ENCODE assay signal across 16 cellular contexts in genomic region chr3:72634128-72634527, GRCh38.
DNase-seq lines count a peak whose midpoint lies in the region; ATAC-seq and TF ChIP-seq lines count a peak whose summit lies in the region.
"Had no signal": no experiment of that assay in that cellular context is flagged by ENCODE, and none has a peak within 500 bp of the region (broad histone marks: within the 10 kb centered on the region; RNA-seq: fewer than 3 reads in every experiment).

No MANE protein-coding gene starts in this region.

- H3K36me3 Mint-ChIP-seq in activated CD8-positive, alpha-beta T cell treated with anti-CD3 and anti-CD28 coated beads for 36 hours (ENCODE audit: low read depth): no peaks in the 10 kb centered on the region
- peaks cover 3% of the 10 kb centered on the region for H3K36me3 Mint-ChIP-seq in activated CD8-positive, alpha-beta T cell treated with anti-CD3 and anti-CD28 coated beads, Interleukin-2, amount 10 ng/mL, durations not matched to agents 7 days and 5 days (ENCODE audit: low read depth)
- no peaks in the 10 kb centered on the region for H3K36me3 Mint-ChIP-seq in stimulated activated memory B cell treated with anti-CD40 and anti-IgM and Interleukin-4, amounts not matched to agents 10 μg/mL and 1 μg/mL and 100 μg/mL, for 72 hours

- POLR2A ChIA-PET in activated CD8-positive, alpha-beta T cell treated with anti-CD3 and anti-CD28 coated beads for 36 hours (lab: Charles Lee): interaction anchor here (1.0 kb wide), 1 partner anchor 152 kb away, joined by 4 read pairs; no protein-coding TSS in a partner anchor
- POLR2A ChIA-PET in activated CD8-positive, alpha-beta T cell treated with anti-CD3 and anti-CD28 coated beads, Interleukin-2, amount 10 ng/mL, durations not matched to agents 7 days and 5 days (lab: Charles Lee): no interaction called here

- no peak overlapping the region for H3K4me3 Mint-ChIP-seq in activated CD8-positive, alpha-beta T cell treated with anti-CD3 and anti-CD28 coated beads for 36 hours
- H3K4me3 Mint-ChIP-seq in activated CD8-positive, alpha-beta T cell treated with anti-CD3 and anti-CD28 coated beads, Interleukin-2, amount 10 ng/mL, durations not matched to agents 7 days and 5 days: no peak overlapping the region
- H3K4me3 Mint-ChIP-seq in stimulated activated memory B cell treated with anti-CD40 and anti-IgM and Interleukin-4, amounts not matched to agents 10 μg/mL and 1 μg/mL and 100 μg/mL, for 72 hours: no peak overlapping the region
- H3K4me3 Mint-ChIP-seq: activated CD4-positive, alpha-beta T cell treated with anti-CD3 and anti-CD28 coated beads, Interleukin-2, amount 10 ng/mL, durations not matched to agents 7 days and 5 days; CD8-positive, alpha-beta memory T cell had no signal

- H3K27ac Mint-ChIP-seq in activated CD8-positive, alpha-beta T cell treated with anti-CD3 and anti-CD28 coated beads for 36 hours: peak overlapping the region; percentile 72
- no peak overlapping the region for H3K27ac Mint-ChIP-seq in activated CD8-positive, alpha-beta T cell treated with anti-CD3 and anti-CD28 coated beads, Interleukin-2, amount 10 ng/mL, durations not matched to agents 7 days and 5 days
- no peak overlapping the region for H3K27ac Mint-ChIP-seq in stimulated activated memory B cell treated with anti-CD40 and anti-IgM and Interleukin-4, amounts not matched to agents 10 μg/mL and 1 μg/mL and 100 μg/mL, for 72 hours
- H3K27ac Mint-ChIP-seq: activated CD4-positive, alpha-beta T cell treated with anti-CD3 and anti-CD28 coated beads, Interleukin-2, amount 10 ng/mL, durations not matched to agents 7 days and 5 days had no signal

- CTCF ChIA-PET in activated CD8-positive, alpha-beta T cell treated with anti-CD3 and anti-CD28 coated beads for 36 hours (lab: Charles Lee): interaction anchor here (0.9 kb wide), 1 partner anchor 32 kb away, joined by 3 read pairs; no protein-coding TSS in a partner anchor
- CTCF ChIA-PET in activated CD8-positive, alpha-beta T cell treated with anti-CD3 and anti-CD28 coated beads, Interleukin-2, amount 10 ng/mL, durations not matched to agents 7 days and 5 days (lab: Charles Lee): interaction anchor here (1.2 kb wide), 1 partner anchor 31 kb away, joined by 3 read pairs; no protein-coding TSS in a partner anchor

- no peak for TF ChIP-seq CTCF in activated CD8-positive, alpha-beta T cell treated with anti-CD3 and anti-CD28 coated beads for 36 hours (IDR thresholded peaks at IDR 0.05)

- peaks cover 6% of the 10 kb centered on the region for H3K9me3 Mint-ChIP-seq in activated CD8-positive, alpha-beta T cell treated with anti-CD3 and anti-CD28 coated beads for 36 hours
- H3K9me3 Mint-ChIP-seq in activated CD8-positive, alpha-beta T cell treated with anti-CD3 and anti-CD28 coated beads, Interleukin-2, amount 10 ng/mL, durations not matched to agents 7 days and 5 days (ENCODE audit: insufficient read depth): peaks cover 3% of the 10 kb centered on the region
- no peaks in the 10 kb centered on the region for H3K9me3 Mint-ChIP-seq in stimulated activated memory B cell treated with anti-CD40 and anti-IgM and Interleukin-4, amounts not matched to agents 10 μg/mL and 1 μg/mL and 100 μg/mL, for 72 hours

- peak; percentile 17 for DNase-seq in activated CD8-positive, alpha-beta T cell treated with anti-CD3 and anti-CD28 coated beads for 36 hours
- no peak for DNase-seq in activated CD8-positive, alpha-beta T cell treated with anti-CD3 and anti-CD28 coated beads, Interleukin-2, amount 10 ng/mL, durations not matched to agents 7 days and 5 days
- no peak for DNase-seq in Ammon's horn (ENCODE audit: low spot score)
- no peak for DNase-seq in NCI-H1105 (lab: John Stamatoyannopoulos, UW)
- DNase-seq in NCI-H2029 (lab: John Stamatoyannopoulos, UW): no peak
- DNase-seq: activated CD4-positive, alpha-beta T cell treated with anti-CD3 and anti-CD28 coated beads, Interleukin-2, amount 10 ng/mL, durations not matched to agents 7 days and 5 days; brain microvascular endothelial cell; CD8-positive, alpha-beta memory T cell; heart left ventricle; midbrain; NCI-H187 treated with DMSO at 0.1 percent for 48 hours; occipital lobe had no signal

- ATAC-seq in activated CD8-positive, alpha-beta T cell treated with anti-CD3 and anti-CD28 coated beads for 36 hours: peak; percentile 84
- ATAC-seq in activated CD8-positive, alpha-beta T cell treated with anti-CD3 and anti-CD28 coated beads, Interleukin-2, amount 10 ng/mL, durations not matched to agents 7 days and 5 days: no peak
- ATAC-seq in GM19463 (IDR thresholded peaks at IDR 0.05; ENCODE audit: unreplicated experiment): peak; percentile 55
- peak; percentile 40 for ATAC-seq in HG02938 (IDR thresholded peaks at IDR 0.05; ENCODE audit: unreplicated experiment)
- peak; percentile 60 for ATAC-seq in stimulated activated memory B cell treated with anti-CD40 and anti-IgM and Interleukin-4, amounts not matched to agents 10 μg/mL and 1 μg/mL and 100 μg/mL, for 72 hours
- ATAC-seq: A549, heart left ventricle had no signal

- peaks cover 13% of the 10 kb centered on the region for H3K27me3 Mint-ChIP-seq in activated CD8-positive, alpha-beta T cell treated with anti-CD3 and anti-CD28 coated beads for 36 hours
- H3K27me3 Mint-ChIP-seq in activated CD8-positive, alpha-beta T cell treated with anti-CD3 and anti-CD28 coated beads, Interleukin-2, amount 10 ng/mL, durations not matched to agents 7 days and 5 days (ENCODE audit: low read depth): no peaks in the 10 kb centered on the region
- peaks cover 23% of the 10 kb centered on the region for H3K27me3 Mint-ChIP-seq in stimulated activated memory B cell treated with anti-CD40 and anti-IgM and Interleukin-4, amounts not matched to agents 10 μg/mL and 1 μg/mL and 100 μg/mL, for 72 hours
- H3K27me3 Mint-ChIP-seq: activated CD4-positive, alpha-beta T cell treated with anti-CD3 and anti-CD28 coated beads, Interleukin-2, amount 10 ng/mL, durations not matched to agents 7 days and 5 days had no signal

- H3K4me1 Mint-ChIP-seq in activated CD8-positive, alpha-beta T cell treated with anti-CD3 and anti-CD28 coated beads for 36 hours (ENCODE audit: low read depth): peaks cover 41% of the 10 kb centered on the region
- peaks cover 17% of the 10 kb centered on the region for H3K4me1 Mint-ChIP-seq in activated CD8-positive, alpha-beta T cell treated with anti-CD3 and anti-CD28 coated beads, Interleukin-2, amount 10 ng/mL, durations not matched to agents 7 days and 5 days (ENCODE audit: low read depth)
- H3K4me1 Mint-ChIP-seq in stimulated activated memory B cell treated with anti-CD40 and anti-IgM and Interleukin-4, amounts not matched to agents 10 μg/mL and 1 μg/mL and 100 μg/mL, for 72 hours: peaks cover 30% of the 10 kb centered on the region

- intact Hi-C loops in activated CD8-positive, alpha-beta T cell treated with anti-CD3 and anti-CD28 coated beads for 36 hours (cut with micrococcal nuclease): no loop called here
